Comparison of ENCODE assay signal across 1 cellular context in the genomic region with DNA sequence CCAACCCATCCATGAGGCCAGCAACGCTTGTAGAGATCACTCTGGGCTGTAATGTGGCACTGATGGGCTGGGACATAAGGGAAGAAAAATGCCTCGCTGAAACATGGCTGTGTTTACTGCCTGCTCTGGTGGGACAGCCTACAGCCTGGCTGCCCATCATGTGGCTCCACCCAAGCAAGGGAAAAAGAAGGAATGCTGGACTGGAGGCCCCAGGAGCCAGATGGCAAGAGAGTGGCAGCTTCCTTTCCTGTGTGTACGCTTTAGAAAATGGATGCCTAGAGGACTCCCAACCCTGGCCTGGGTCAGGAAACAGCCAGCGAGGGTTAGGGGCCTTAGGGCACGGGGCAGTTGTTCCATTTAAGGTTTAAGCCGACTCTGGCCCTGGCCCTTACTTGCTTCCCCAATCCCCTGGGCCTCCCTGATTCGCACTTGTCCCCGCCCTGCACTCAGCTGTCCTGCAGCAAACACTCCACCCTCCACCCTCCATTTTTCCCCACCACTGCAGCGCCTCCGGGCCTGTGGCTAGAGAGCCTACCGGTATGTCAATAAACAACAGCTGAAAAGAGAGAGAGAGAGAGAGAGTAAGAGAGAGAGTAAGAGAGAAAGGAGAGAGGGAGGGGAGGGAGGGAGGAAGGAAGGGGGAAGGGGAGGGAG.
TF ChIP-seq lines count a peak whose summit lies in the region.

No MANE protein-coding gene starts in this region.

TF ChIP-seq in IMR-90, 13 proteins besides CTCF, POLR2A, EP300 and RAD21:
- TF ChIP-seq SMC3 (IDR thresholded peaks at IDR 0.05; ENCODE audit: low read depth, low read length) (no peak), RFX5 (IDR thresholded peaks at IDR 0.05; ENCODE audit: low read depth, low read length) (no peak)
- TF ChIP-seq, protein P1, sequence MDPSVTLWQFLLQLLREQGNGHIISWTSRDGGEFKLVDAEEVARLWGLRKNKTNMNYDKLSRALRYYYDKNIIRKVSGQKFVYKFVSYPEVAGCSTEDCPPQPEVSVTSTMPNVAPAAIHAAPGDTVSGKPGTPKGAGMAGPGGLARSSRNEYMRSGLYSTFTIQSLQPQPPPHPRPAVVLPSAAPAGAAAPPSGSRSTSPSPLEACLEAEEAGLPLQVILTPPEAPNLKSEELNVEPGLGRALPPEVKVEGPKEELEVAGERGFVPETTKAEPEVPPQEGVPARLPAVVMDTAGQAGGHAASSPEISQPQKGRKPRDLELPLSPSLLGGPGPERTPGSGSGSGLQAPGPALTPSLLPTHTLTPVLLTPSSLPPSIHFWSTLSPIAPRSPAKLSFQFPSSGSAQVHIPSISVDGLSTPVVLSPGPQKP (IDR thresholded peaks at IDR 0.05; ENCODE audit: borderline replicate concordance, low read depth, low read length): no peak
TF ChIP-seq in IMR-90: peak in this region for 0.
